24 cellular contexts compared by ENCODE assay signal in the genomic region with DNA sequence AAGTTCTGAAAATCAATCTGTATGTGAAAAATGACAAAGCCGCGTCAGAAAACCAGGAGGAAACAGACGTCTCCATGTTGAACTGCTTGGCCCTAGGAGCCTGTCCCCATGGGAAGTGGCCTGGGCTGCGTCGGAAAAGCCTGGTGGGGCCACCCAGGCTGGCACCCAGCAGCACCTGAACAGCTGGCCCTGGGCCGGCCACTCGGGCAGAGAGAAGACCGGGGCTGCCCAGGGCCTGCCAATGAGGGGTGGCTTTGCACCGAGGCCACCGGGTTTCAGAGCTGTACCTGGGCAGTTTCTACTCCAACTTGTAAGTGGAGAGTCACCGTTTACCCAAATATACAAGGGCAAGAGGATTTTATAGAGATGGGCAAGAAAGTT. TPM values are rescaled to one million over a fixed set of nuclear protein-coding genes. Genes with fewer than 3 reads are reported as not detected.
DNase-seq lines count a peak whose midpoint lies in the region; ATAC-seq and TF ChIP-seq lines count a peak whose summit lies in the region.
"Had no signal": no experiment of that assay in that cellular context is flagged by ENCODE, and none has a peak within 500 bp of the region (broad histone marks: within the 10 kb centered on the region; RNA-seq: fewer than 3 reads in every experiment).

No MANE protein-coding gene starts in this region.

- no peak overlapping the region for H2BK120ac ChIP-seq in mesenchymal stem cell (ENCODE audit: low read depth, low read length)

- peaks cover 16% of the 10 kb centered on the region for H3K79me1 ChIP-seq in mesenchymal stem cell (replicated peaks; ENCODE audit: low read length, poor library complexity, severe bottlenecking)

- H3K27ac Mint-ChIP-seq in activated CD4-positive, alpha-beta T cell treated with anti-CD3 and anti-CD28 coated beads, Interleukin-2, amount 10 ng/mL, durations not matched to agents 7 days and 5 days: no peak overlapping the region
- H3K27ac Mint-ChIP-seq in activated CD4-positive, alpha-beta T cell treated with anti-CD3 and anti-CD28 coated beads for 36 hours: no peak overlapping the region
- H3K27ac Mint-ChIP-seq: stimulated activated naive CD8-positive, alpha-beta T cell treated with anti-CD3 and anti-CD28 coated beads, Interleukin-15, amount 100 ng/mL, for 72 hours had no signal

- no peak overlapping the region for H3K9ac ChIP-seq in mesenchymal stem cell (ENCODE audit: low read length)
- H3K9ac ChIP-seq: GM23248, KMS-11 had no signal

- H3K18ac ChIP-seq in mesenchymal stem cell (ENCODE audit: low read depth in 1 of 2, low read length in 2 of 2): no peak overlapping the region

- H3K9me3 Mint-ChIP-seq in activated CD4-positive, alpha-beta T cell treated with anti-CD3 and anti-CD28 coated beads, Interleukin-2, amount 10 ng/mL, durations not matched to agents 7 days and 5 days: no peaks in the 10 kb centered on the region
- H3K9me3 Mint-ChIP-seq in activated CD4-positive, alpha-beta T cell treated with anti-CD3 and anti-CD28 coated beads for 36 hours (ENCODE audit: low read depth): no peaks in the 10 kb centered on the region
- H3K9me3 Mint-ChIP-seq: activated T-cell treated with anti-CD3 and anti-CD28 coated beads, Interleukin-2, amount 50 U/mL, for 4 hours; naive thymus-derived CD4-positive, alpha-beta T cell; stimulated activated naive CD8-positive, alpha-beta T cell treated with anti-CD3 and anti-CD28 coated beads, Interleukin-15, amount 100 ng/mL, for 72 hours had no signal

- WGBS in body of pancreas, 2 donors: 74 to 82% methylated on average over 5 to 11 of the region's 11 CpGs
- 90% methylated on average over 11 of the region's 11 CpGs for WGBS in mesenchymal stem cell
- 69% methylated on average over 11 of the region's 11 CpGs for whole genome bisulfite sequencing in suprapubic skin

- H3K23ac ChIP-seq in mesenchymal stem cell (ENCODE audit: low read length in 2 of 2): no peak overlapping the region

- intact Hi-C loops in activated CD4-positive, alpha-beta T cell treated with anti-CD3 and anti-CD28 coated beads for 36 hours (cut with DNase I, micrococcal nuclease): loop anchor here (1.0 to 5.0 kb wide), 8 partner anchors 14 to 1052 kb away; a partner anchor contains a TSS
- intact Hi-C loops in body of pancreas (cut with DNase I): no loop called here

- DNase-seq in activated CD4-positive, alpha-beta T cell treated with anti-CD3 and anti-CD28 coated beads, Interleukin-2, amount 10 ng/mL, durations not matched to agents 7 days and 5 days: no peak
- no peak for DNase-seq in activated CD4-positive, alpha-beta T cell treated with anti-CD3 and anti-CD28 coated beads for 36 hours
- DNase-seq in body of pancreas (no peak), mesenchymal stem cell (no peak), suprapubic skin (ENCODE audit: low spot score in 2 of 2) (no peak), HK-2 (ENCODE audit: unreplicated experiment) (no peak), SW480 (ENCODE audit: low spot score) (no peak)
- DNase-seq: activated CD4-positive, alpha-beta T cell treated with anti-CD3 and anti-CD28 coated beads for 1 hour; activated T-cell treated with anti-CD3 and anti-CD28 coated beads, Interleukin-2, amount 50 U/mL, for 4 hours; amygdala; dermis blood vessel endothelial cell; GM23248; PC-9; stimulated activated CD4-positive, alpha-beta T cell treated with anti-CD3 and anti-CD28 coated beads, Interleukin-15, amount 100 ng/mL, for 24 hours; stimulated activated naive CD8-positive, alpha-beta T cell treated with anti-CD3 and anti-CD28 coated beads, Interleukin-15, amount 100 ng/mL, for 72 hours; T-helper 1 cell had no signal

- POLR2A ChIA-PET in activated CD4-positive, alpha-beta T cell treated with anti-CD3 and anti-CD28 coated beads, Interleukin-2, amount 10 ng/mL, durations not matched to agents 7 days and 5 days (lab: Charles Lee): no interaction called here
- POLR2A ChIA-PET in activated CD4-positive, alpha-beta T cell treated with anti-CD3 and anti-CD28 coated beads for 36 hours (lab: Charles Lee): no interaction called here

- H3K4me1 ChIP-seq in body of pancreas: peaks cover 47% of the 10 kb centered on the region
- H3K4me1 ChIP-seq in mesenchymal stem cell (ENCODE audit: control insufficient read depth, insufficient read depth, low read depth, low read length): peaks cover 21% of the 10 kb centered on the region
- peaks cover 29% of the 10 kb centered on the region for H3K4me1 ChIP-seq in suprapubic skin

- no peak overlapping the region for H3K4me3 ChIP-seq in body of pancreas
- no peak overlapping the region for H3K4me3 ChIP-seq in mesenchymal stem cell (ENCODE audit: insufficient read depth in 1 of 2, low read depth in 1 of 2, low read length in 2 of 2)
- no peak overlapping the region for H3K4me3 ChIP-seq in suprapubic skin
- H3K4me3 ChIP-seq: GM23248, ovary, PC-9, tibial nerve had no signal

- no peaks in the 10 kb centered on the region for H3K27me3 Mint-ChIP-seq in activated CD4-positive, alpha-beta T cell treated with anti-CD3 and anti-CD28 coated beads, Interleukin-2, amount 10 ng/mL, durations not matched to agents 7 days and 5 days
- no peaks in the 10 kb centered on the region for H3K27me3 Mint-ChIP-seq in activated CD4-positive, alpha-beta T cell treated with anti-CD3 and anti-CD28 coated beads for 36 hours
- H3K27me3 Mint-ChIP-seq: naive thymus-derived CD4-positive, alpha-beta T cell; stimulated activated naive CD8-positive, alpha-beta T cell treated with anti-CD3 and anti-CD28 coated beads, Interleukin-15, amount 100 ng/mL, for 72 hours had no signal

- H3K4ac ChIP-seq in mesenchymal stem cell (ENCODE audit: low read depth in 1 of 2, low read length in 2 of 2): no peak overlapping the region

- peak overlapping the region in 3 of 4 donors; percentile 64 to 73 (median 66) for H3K27ac ChIP-seq in body of pancreas
- no peak overlapping the region for H3K27ac ChIP-seq in mesenchymal stem cell (ENCODE audit: low read length, poor library complexity, severe bottlenecking)
- H3K27ac ChIP-seq in suprapubic skin: peak overlapping the region; percentile 29
- H3K27ac ChIP-seq: GM23248, KMS-11, ovary, PC-9 had no signal

- TF ChIP-seq CTCF in body of pancreas (IDR thresholded peaks at IDR 0.05) (no peak), suprapubic skin (IDR thresholded peaks at IDR 0.05) (no peak)

- H2BK12ac ChIP-seq in mesenchymal stem cell (ENCODE audit: low read length in 2 of 2): no peak overlapping the region

- TF ChIP-seq EP300 in suprapubic skin (IDR thresholded peaks at IDR 0.05): no peak

- H3K36me3 ChIP-seq in body of pancreas (replicated peaks in 1 of 2; ENCODE audit: insufficient read depth in 1 of 2, low read depth in 2 of 2) (peaks cover 0 to 2% of the 10 kb centered on the region in 2 donors), mesenchymal stem cell (ENCODE audit: control insufficient read depth in 1 of 2, insufficient read depth in 2 of 2, low read depth in 1 of 2, low read length in 2 of 2) (peaks cover 22 to 45% of the 10 kb centered on the region in 2 experiments), suprapubic skin (peaks cover 16% of the 10 kb centered on the region)
- H3K36me3 ChIP-seq: ovary had no signal

- CTCF ChIA-PET in activated CD4-positive, alpha-beta T cell treated with anti-CD3 and anti-CD28 coated beads, Interleukin-2, amount 10 ng/mL, durations not matched to agents 7 days and 5 days (lab: Charles Lee): interaction anchor here (1.3 kb wide), 1 partner anchor 29 kb away, joined by 3 read pairs; no protein-coding TSS in a partner anchor
- CTCF ChIA-PET in activated CD4-positive, alpha-beta T cell treated with anti-CD3 and anti-CD28 coated beads for 36 hours (lab: Charles Lee): no interaction called here

- no peak overlapping the region for H3K4me2 ChIP-seq in mesenchymal stem cell (ENCODE audit: low read length, poor library complexity, severe bottlenecking)
- H3K4me2 ChIP-seq: KMS-11, PC-9 had no signal

- H2BK15ac ChIP-seq in mesenchymal stem cell (ENCODE audit: low read depth, poor library complexity, severe bottlenecking): peak overlapping the region; percentile 31

- no peak overlapping the region for H2AK5ac ChIP-seq in mesenchymal stem cell (ENCODE audit: low read length, severe bottlenecking)

- no peak overlapping the region for H2BK5ac ChIP-seq in mesenchymal stem cell (ENCODE audit: low read depth, low read length, poor library complexity, severe bottlenecking)

- H2AFZ ChIP-seq in mesenchymal stem cell (ENCODE audit: low read depth, low read length): no peak overlapping the region
- H2AFZ ChIP-seq: GM23248, PC-9 had no signal

- no peak for ATAC-seq in activated CD4-positive, alpha-beta T cell treated with anti-CD3 and anti-CD28 coated beads for 36 hours
- no peak for ATAC-seq in body of pancreas
- no peak for ATAC-seq in GM19023 (IDR thresholded peaks at IDR 0.05; ENCODE audit: unreplicated experiment)
- ATAC-seq: activated T-cell treated with anti-CD3 and anti-CD28 coated beads, Interleukin-2, amount 50 U/mL, for 4 hours; naive thymus-derived CD4-positive, alpha-beta T cell; stimulated activated naive CD8-positive, alpha-beta T cell treated with anti-CD3 and anti-CD28 coated beads, Interleukin-15, amount 100 ng/mL, for 72 hours had no signal

- H3K9me3 ChIP-seq in body of pancreas (no peaks in the 10 kb centered on the region), mesenchymal stem cell (ENCODE audit: control insufficient read depth, low read length) (no peaks in the 10 kb centered on the region), suprapubic skin (no peaks in the 10 kb centered on the region)
- H3K9me3 ChIP-seq: ovary had no signal

- no peak overlapping the region for H4K8ac ChIP-seq in mesenchymal stem cell (ENCODE audit: low read length)

- peaks cover 2% of the 10 kb centered on the region for H3K36me3 Mint-ChIP-seq in activated CD4-positive, alpha-beta T cell treated with anti-CD3 and anti-CD28 coated beads, Interleukin-2, amount 10 ng/mL, durations not matched to agents 7 days and 5 days (ENCODE audit: low read depth)
- peaks cover 10% of the 10 kb centered on the region for H3K36me3 Mint-ChIP-seq in activated CD4-positive, alpha-beta T cell treated with anti-CD3 and anti-CD28 coated beads for 36 hours (ENCODE audit: low read depth)

- no peak overlapping the region for H4K91ac ChIP-seq in mesenchymal stem cell (ENCODE audit: low read length)

- H3K27me3 ChIP-seq in body of pancreas (no peaks in the 10 kb centered on the region), mesenchymal stem cell (ENCODE audit: control insufficient read depth in 1 of 2, insufficient read depth in 1 of 2, low read length in 2 of 2) (peaks cover 0 to 8% of the 10 kb centered on the region in 2 experiments), suprapubic skin (no peaks in the 10 kb centered on the region)
- H3K27me3 ChIP-seq: ovary, tibial nerve had no signal

- H3K4me3 Mint-ChIP-seq in activated CD4-positive, alpha-beta T cell treated with anti-CD3 and anti-CD28 coated beads, Interleukin-2, amount 10 ng/mL, durations not matched to agents 7 days and 5 days: peak overlapping the region; percentile 19
- no peak overlapping the region for H3K4me3 Mint-ChIP-seq in activated CD4-positive, alpha-beta T cell treated with anti-CD3 and anti-CD28 coated beads for 36 hours
- H3K4me3 Mint-ChIP-seq: activated T-cell treated with anti-CD3 and anti-CD28 coated beads, Interleukin-2, amount 50 U/mL, for 4 hours; stimulated activated naive CD8-positive, alpha-beta T cell treated with anti-CD3 and anti-CD28 coated beads, Interleukin-15, amount 100 ng/mL, for 72 hours had no signal

- peaks cover 3% of the 10 kb centered on the region for H3K4me1 Mint-ChIP-seq in activated CD4-positive, alpha-beta T cell treated with anti-CD3 and anti-CD28 coated beads, Interleukin-2, amount 10 ng/mL, durations not matched to agents 7 days and 5 days
- H3K4me1 Mint-ChIP-seq in activated CD4-positive, alpha-beta T cell treated with anti-CD3 and anti-CD28 coated beads for 36 hours: peaks cover 7% of the 10 kb centered on the region

- TF ChIP-seq POLR2A in body of pancreas (IDR thresholded peaks at IDR 0.05): no peak
- TF ChIP-seq POLR2A in suprapubic skin (IDR thresholded peaks at IDR 0.05): no peak

- no peak overlapping the region for H3K14ac ChIP-seq in mesenchymal stem cell (ENCODE audit: low read length in 2 of 2)

RNA-seq across cellular contexts. Expression of a gene that starts 1.1 kb away (rescaled TPM):
- 10 to 100 TPM; 11.9 to 16.2 TPM for total RNA-seq in activated CD4-positive, alpha-beta T cell treated with anti-CD3 and anti-CD28 coated beads, Interleukin-2, amount 10 ng/mL, durations not matched to agents 7 days and 5 days
- total RNA-seq in activated CD4-positive, alpha-beta T cell treated with anti-CD3 and anti-CD28 coated beads for 36 hours: 10 to 100 TPM; 28.3 to 37.0 TPM
- total RNA-seq in body of pancreas: 10 to 100 TPM; 12.5 to 16.1 TPM
- polyA plus RNA-seq in mesenchymal stem cell (2013, experiment 1 of 2): 38.2 TPM
- polyA plus RNA-seq in mesenchymal stem cell (2013, experiment 2 of 2): 37.0 TPM
- total RNA-seq in suprapubic skin: 10 to 100 TPM in 3 of 4 donors, 1 to 10 TPM in 1; 7.8 to 13.8 (median 11.7) TPM

RNA-seq across cellular contexts. Expression of a gene that starts 11.7 kb away (rescaled TPM):
- total RNA-seq in activated CD4-positive, alpha-beta T cell treated with anti-CD3 and anti-CD28 coated beads, Interleukin-2, amount 10 ng/mL, durations not matched to agents 7 days and 5 days: not detected
- not detected for total RNA-seq in activated CD4-positive, alpha-beta T cell treated with anti-CD3 and anti-CD28 coated beads for 36 hours
- total RNA-seq in body of pancreas (1 to 10 TPM in 1 of 2 donors, not detected in 1; 6.5 TPM), suprapubic skin (1 to 10 TPM in 1 of 4 donors, not detected in 3; 2.2 TPM)
- not detected for polyA plus RNA-seq in mesenchymal stem cell (2013, experiment 1 of 2)
- not detected for polyA plus RNA-seq in mesenchymal stem cell (2013, experiment 2 of 2)
- total RNA-seq: A172; activated T-cell treated with anti-CD3 and anti-CD28 coated beads, Interleukin-2, amount 50 U/mL, for 4 hours; dermis blood vessel endothelial cell; endothelial cell of umbilical vein; GM23248; left cardiac atrium; naive thymus-derived CD4-positive, alpha-beta T cell; PC-9 had no signal
- polyA plus RNA-seq: endothelial cell of umbilical vein; GM23248; naive thymus-derived CD4-positive, alpha-beta T cell; ovary had no signal

RNA-seq across cellular contexts. Expression of a gene that starts 14.2 kb away (rescaled TPM):
- 10 to 100 TPM; 34.9 to 40.2 TPM for total RNA-seq in activated CD4-positive, alpha-beta T cell treated with anti-CD3 and anti-CD28 coated beads, Interleukin-2, amount 10 ng/mL, durations not matched to agents 7 days and 5 days
- 10 to 100 TPM; 42.0 to 56.7 TPM for total RNA-seq in activated CD4-positive, alpha-beta T cell treated with anti-CD3 and anti-CD28 coated beads for 36 hours
- total RNA-seq in body of pancreas (10 to 100 TPM; 44.4 to 71.9 TPM), suprapubic skin (10 to 100 TPM; 44.2 to 64.9 (median 54.7) TPM)
- polyA plus RNA-seq in mesenchymal stem cell (2013, experiment 1 of 2): 78.5 TPM
- 77.3 TPM for polyA plus RNA-seq in mesenchymal stem cell (2013, experiment 2 of 2)

RNA-seq across cellular contexts. Expression of a gene that starts 20.2 kb away (rescaled TPM):
- 1 to 10 TPM; 2.6 to 5.0 TPM for total RNA-seq in activated CD4-positive, alpha-beta T cell treated with anti-CD3 and anti-CD28 coated beads, Interleukin-2, amount 10 ng/mL, durations not matched to agents 7 days and 5 days
- total RNA-seq in activated CD4-positive, alpha-beta T cell treated with anti-CD3 and anti-CD28 coated beads for 36 hours: 1 to 10 TPM; 3.0 to 6.2 TPM
- total RNA-seq in body of pancreas: 1 to 10 TPM; 8.3 to 9.6 TPM
- 4.3 TPM for polyA plus RNA-seq in mesenchymal stem cell (2013, experiment 1 of 2)
- polyA plus RNA-seq in mesenchymal stem cell (2013, experiment 2 of 2): 4.0 TPM
- total RNA-seq in suprapubic skin: 10 to 100 TPM in 2 of 4 donors, 1 to 10 TPM in 2; 7.8 to 23.4 (median 14.3) TPM

RNA-seq across cellular contexts. Expression of a gene that starts 22.2 kb away (rescaled TPM):
- not detected for total RNA-seq in activated CD4-positive, alpha-beta T cell treated with anti-CD3 and anti-CD28 coated beads, Interleukin-2, amount 10 ng/mL, durations not matched to agents 7 days and 5 days
- not detected for total RNA-seq in activated CD4-positive, alpha-beta T cell treated with anti-CD3 and anti-CD28 coated beads for 36 hours
- 1 to 10 TPM in 1 of 2 donors, not detected in 1; 1.8 TPM for total RNA-seq in body of pancreas
- 0.54 TPM for polyA plus RNA-seq in mesenchymal stem cell (2013, experiment 1 of 2)
- 0.47 TPM for polyA plus RNA-seq in mesenchymal stem cell (2013, experiment 2 of 2)
- total RNA-seq in suprapubic skin: under 1 TPM in 1 of 4 donors, not detected in 3; 0.30 TPM
- total RNA-seq: A172; activated T-cell treated with anti-CD3 and anti-CD28 coated beads, Interleukin-2, amount 50 U/mL, for 4 hours; dermis blood vessel endothelial cell; endothelial cell of umbilical vein; left cardiac atrium; PC-9 had no signal
- polyA plus RNA-seq: endothelial cell of umbilical vein, GM23248, ovary had no signal
